In genomic region chr20:24990810-24991252, GRCh38 we compare ENCODE assay signal across 9 cellular contexts. TPM values are rescaled to one million over a fixed set of nuclear protein-coding genes. Genes with fewer than 3 reads are reported as not detected.
DNase-seq lines count a peak whose midpoint lies in the region; ATAC-seq, FAIRE-seq and TF ChIP-seq lines count a peak whose summit lies in the region.
"Had no signal": no experiment of that assay in that cellular context is flagged by ENCODE, and none has a peak within 500 bp of the region (broad histone marks: within the 10 kb centered on the region; RNA-seq: fewer than 3 reads in every experiment).

No MANE protein-coding gene starts in this region.

- no peak for TF ChIP-seq RAD21 in HepG2 (CRISPR knock-in tag; IDR thresholded peaks at IDR 0.05)

- H3K27me3 ChIP-seq in HepG2 (ENCODE audit: control insufficient read depth in 1 of 2, insufficient read depth in 2 of 2, low read length in 2 of 2), result no peaks in the 10 kb centered on the region; a peak in 1 of 5 replicates
- H3K27me3 ChIP-seq in effector memory CD4-positive, alpha-beta T cell (replicated peaks; ENCODE audit: control insufficient read depth, insufficient read depth, low read length, poor library complexity, severe bottlenecking), result no peaks in the 10 kb centered on the region
- no peaks in the 10 kb centered on the region for H3K27me3 ChIP-seq in ovary

- H3K4me3 Mint-ChIP-seq in stimulated activated naive CD8-positive, alpha-beta T cell treated with anti-CD3 and anti-CD28 coated beads, Interleukin-15, Interleukin-2, amounts not matched to agents 100 ng/mL and 50 ng/mL, for 24 hours, result peak overlapping the region; percentile 97
- peak overlapping the region; percentile 98 for H3K4me3 Mint-ChIP-seq in activated CD8-positive, alpha-beta memory T cell treated with anti-CD3 and anti-CD28 coated beads, Interleukin-2, amount 10 ng/mL, durations not matched to agents 7 days and 5 days

- no peak for FAIRE-seq in HepG2 (lab: Jason Lieb, UNC)

- no peak for TF ChIP-seq EP300 in HepG2 (IDR thresholded peaks at IDR 0.05; ENCODE audit: low read depth in 2 of 2, low read length in 2 of 2)
- no peak for TF ChIP-seq EP300 in HepG2 (CRISPR knock-in tag; IDR thresholded peaks at IDR 0.05; ENCODE audit: borderline replicate concordance)
- TF ChIP-seq EP300 in ovary (IDR thresholded peaks at IDR 0.05), result no peak

- no peak for ATAC-seq in stimulated activated naive CD8-positive, alpha-beta T cell treated with anti-CD3 and anti-CD28 coated beads, Interleukin-15, Interleukin-2, amounts not matched to agents 100 U/mL and 50 U/mL, for 24 hours
- ATAC-seq in activated CD8-positive, alpha-beta memory T cell treated with anti-CD3 and anti-CD28 coated beads, Interleukin-2, amount 10 ng/mL, durations not matched to agents 7 days and 5 days, result no peak
- ATAC-seq in HepG2 (no peak), HG03175 (IDR thresholded peaks at IDR 0.05; ENCODE audit: unreplicated experiment) (no peak)

- 46% methylated on average over 2 of the region's 2 CpGs for WGBS in HepG2 (ENCODE audit: low lambda C conversion rate)
- WGBS in ovary, 3 donors, result 91 to 100% (median 94%) methylated on average over 2 of the region's 2 CpGs

- in situ Hi-C loops in HepG2 (cut with HindIII; ENCODE audit: extremely low pct_ligation_motif_present, low pct_unique_long_range_greater_than_20kb), result loop anchor here (5.0 to 10.0 kb wide), 2 partner anchors 206 to 304 kb away; partner anchors contain the start of gene ENTPD6

- no peaks in the 10 kb centered on the region for H3K27me3 Mint-ChIP-seq in stimulated activated naive CD8-positive, alpha-beta T cell treated with anti-CD3 and anti-CD28 coated beads, Interleukin-15, Interleukin-2, amounts not matched to agents 100 ng/mL and 50 ng/mL, for 24 hours
- H3K27me3 Mint-ChIP-seq in activated CD8-positive, alpha-beta memory T cell treated with anti-CD3 and anti-CD28 coated beads, Interleukin-2, amount 10 ng/mL, durations not matched to agents 7 days and 5 days, result no peaks in the 10 kb centered on the region

- TF ChIP-seq POLR2A in HepG2 (IDR thresholded peaks at IDR 0.05; ENCODE audit: insufficient read depth in 1 of 2, low read depth in 2 of 2, low read length in 2 of 2) (no peak), ovary (IDR thresholded peaks at IDR 0.05) (no peak)

- peaks cover 4% of the 10 kb centered on the region; the same call in 1 of the 2 replicates for H4K20me1 ChIP-seq in HepG2 (ENCODE audit: insufficient read depth, low read length)

- peak overlapping the region; percentile 75 to 88 (median 85) for H3K4me3 ChIP-seq in HepG2 (replicated peaks in 1 of 3; ENCODE audit: insufficient read depth in 1 of 3, low read depth in 2 of 3, low read length in 3 of 3)
- H3K4me3 ChIP-seq in effector memory CD4-positive, alpha-beta T cell (ENCODE audit: insufficient read depth, low read depth, low read length, poor library complexity, severe bottlenecking), result no peak overlapping the region
- H3K4me3 ChIP-seq in ovary, result no peak overlapping the region

- BruUV-seq in HepG2 (replicated peaks; lab: Mats Ljungman, UMichigan), result no TSS peak

- no peak overlapping the region for H2AFZ ChIP-seq in HepG2 (ENCODE audit: low read length)

- H3K27ac Mint-ChIP-seq in stimulated activated naive CD8-positive, alpha-beta T cell treated with anti-CD3 and anti-CD28 coated beads, Interleukin-15, Interleukin-2, amounts not matched to agents 100 ng/mL and 50 ng/mL, for 24 hours, result peak overlapping the region; percentile 93
- H3K27ac Mint-ChIP-seq in activated CD8-positive, alpha-beta memory T cell treated with anti-CD3 and anti-CD28 coated beads, Interleukin-2, amount 10 ng/mL, durations not matched to agents 7 days and 5 days, result peak overlapping the region; percentile 93

- intact Hi-C loops in HepG2 (cut with micrococcal nuclease; ENCODE audit: unreplicated experiment), result loop anchor here (5.0 to 10.0 kb wide), 2 partner anchors 301 to 404 kb away; partner anchors contain the start of gene ABHD12
- intact Hi-C loops in ovary (cut with DNase I), result loop anchor here in 3 of 4 donors (10.0 kb wide), 3 partner anchors 204 to 414 kb away; partner anchors contain the start of genes ENTPD6 (in 1 of the 3) and GINS1 (in 1 of the 3)

- H3K4me2 ChIP-seq in HepG2 (ENCODE audit: low read depth, low read length), result peak overlapping the region; percentile 97

- peak overlapping the region; percentile 4 for H3K27ac ChIP-seq in HepG2 (ENCODE audit: extremely low read length, insufficient read depth, low read length)
- no peak overlapping the region for H3K27ac ChIP-seq in effector memory CD4-positive, alpha-beta T cell (ENCODE audit: insufficient read depth, low read length, poor library complexity, severe bottlenecking)
- no peak overlapping the region for H3K27ac ChIP-seq in ovary

- CTCF ChIA-PET in activated CD8-positive, alpha-beta memory T cell treated with anti-CD3 and anti-CD28 coated beads, Interleukin-2, amount 10 ng/mL, durations not matched to agents 7 days and 5 days (lab: Charles Lee), result no interaction called here
- CTCF ChIA-PET in HepG2 (lab: Yijun Ruan, JAX; ENCODE audit: low intra/inter-chr PET ratio, low total read pairs), result no interaction called here

- POLR2A ChIA-PET in HepG2 (lab: Yijun Ruan, JAX), result no interaction called here

- no peak for DNase-seq in stimulated activated naive CD8-positive, alpha-beta T cell treated with anti-CD3 and anti-CD28 coated beads, Interleukin-15, Interleukin-2, amounts not matched to agents 100 U/mL and 50 U/mL, for 24 hours
- peak; percentile 40 for DNase-seq in activated CD8-positive, alpha-beta memory T cell treated with anti-CD3 and anti-CD28 coated beads, Interleukin-2, amount 10 ng/mL, durations not matched to agents 7 days and 5 days
- DNase-seq in HepG2 (ENCODE audit: low spot score) (no peak), NCI-H128 (lab: John Stamatoyannopoulos, UW; ENCODE audit: unreplicated experiment) (no peak), ovary (no peak)
- no peak for DNase-seq in effector memory CD4-positive, alpha-beta T cell

- H3K4me1 Mint-ChIP-seq in stimulated activated naive CD8-positive, alpha-beta T cell treated with anti-CD3 and anti-CD28 coated beads, Interleukin-15, Interleukin-2, amounts not matched to agents 100 ng/mL and 50 ng/mL, for 24 hours (ENCODE audit: low read depth), result peaks cover 86% of the 10 kb centered on the region
- H3K4me1 Mint-ChIP-seq in activated CD8-positive, alpha-beta memory T cell treated with anti-CD3 and anti-CD28 coated beads, Interleukin-2, amount 10 ng/mL, durations not matched to agents 7 days and 5 days, result peaks cover 65% of the 10 kb centered on the region

- no peaks in the 10 kb centered on the region for H3K36me3 ChIP-seq in HepG2 (replicated peaks in 1 of 2; ENCODE audit: control insufficient read depth in 1 of 2, insufficient read depth in 2 of 2, low read length in 2 of 2)
- H3K36me3 ChIP-seq in effector memory CD4-positive, alpha-beta T cell (ENCODE audit: control insufficient read depth, insufficient read depth, low read length), result no peaks in the 10 kb centered on the region
- H3K36me3 ChIP-seq in ovary, result no peaks in the 10 kb centered on the region

- peaks cover 21% of the 10 kb centered on the region for H3K36me3 Mint-ChIP-seq in stimulated activated naive CD8-positive, alpha-beta T cell treated with anti-CD3 and anti-CD28 coated beads, Interleukin-15, Interleukin-2, amounts not matched to agents 100 ng/mL and 50 ng/mL, for 24 hours (ENCODE audit: low read depth)
- H3K36me3 Mint-ChIP-seq in activated CD8-positive, alpha-beta memory T cell treated with anti-CD3 and anti-CD28 coated beads, Interleukin-2, amount 10 ng/mL, durations not matched to agents 7 days and 5 days, result peaks cover 24% of the 10 kb centered on the region

- H3K9me3 Mint-ChIP-seq in stimulated activated naive CD8-positive, alpha-beta T cell treated with anti-CD3 and anti-CD28 coated beads, Interleukin-15, Interleukin-2, amounts not matched to agents 100 ng/mL and 50 ng/mL, for 24 hours, result no peaks in the 10 kb centered on the region
- no peaks in the 10 kb centered on the region for H3K9me3 Mint-ChIP-seq in activated CD8-positive, alpha-beta memory T cell treated with anti-CD3 and anti-CD28 coated beads, Interleukin-2, amount 10 ng/mL, durations not matched to agents 7 days and 5 days (ENCODE audit: low read depth)

- H3K4me1 ChIP-seq in HepG2 (ENCODE audit: insufficient read depth, low read length) (peaks cover 86% of the 10 kb centered on the region), ovary (ENCODE audit: insufficient read depth) (peaks cover 3% of the 10 kb centered on the region)
- peaks cover 16% of the 10 kb centered on the region for H3K4me1 ChIP-seq in effector memory CD4-positive, alpha-beta T cell (ENCODE audit: control insufficient read depth, insufficient read depth, low read length, poor library complexity, severe bottlenecking)

- H3K9me3 ChIP-seq in HepG2 (ENCODE audit: low read length) (no peaks in the 10 kb centered on the region), ovary (no peaks in the 10 kb centered on the region)
- H3K9me3 ChIP-seq in effector memory CD4-positive, alpha-beta T cell (ENCODE audit: control insufficient read depth, low read length), result no peaks in the 10 kb centered on the region

- peaks cover 65% of the 10 kb centered on the region for H3K79me2 ChIP-seq in HepG2 (ENCODE audit: insufficient read depth, low read length)

- no peak for TF ChIP-seq CTCF in HepG2 (CRISPR knock-in tag; IDR thresholded peaks at IDR 0.05)
- no peak for TF ChIP-seq CTCF in ovary (IDR thresholded peaks at IDR 0.05)

- H3K9ac ChIP-seq in HepG2 (ENCODE audit: insufficient read depth, low read depth, low read length), result peak overlapping the region; percentile 78

RNA-seq across cellular contexts. Expression of gene APMAP, which starts 1.7 kb away (rescaled TPM):
- total RNA-seq in activated CD8-positive, alpha-beta memory T cell treated with anti-CD3 and anti-CD28 coated beads, Interleukin-2, amount 10 ng/mL, durations not matched to agents 7 days and 5 days, result 10 to 100 TPM; 47.5 to 56.0 TPM
- total RNA-seq in HepG2 (2016; rRNA removed; fragmentation: Illumina TruSeq; extraction: Trizol), result 96.9 and 214 TPM in 2 replicates
- total RNA-seq in HepG2 (2016; cell fraction: cytosol; rRNA removed; fragmentation: Illumina TruSeq; extraction: Trizol; ENCODE audit: low read depth), result 20.1 and 22.7 TPM in 2 replicates
- total RNA-seq in HepG2 (2016; cell fraction: insoluble cytoplasmic fraction; rRNA removed; fragmentation: Illumina TruSeq; extraction: Trizol), result 98.2 and 226 TPM in 2 replicates
- 41.7 and 44.7 TPM in 2 replicates for total RNA-seq in HepG2 (2016; cell fraction: membrane; rRNA removed; fragmentation: Illumina TruSeq; extraction: Trizol)
- 175 and 197 TPM in 2 replicates for total RNA-seq in HepG2 (2016; cell fraction: nucleus; rRNA removed; fragmentation: Illumina TruSeq; extraction: Trizol)
- polyA plus RNA-seq in HepG2 (2011; rRNA removed), result 168 and 177 TPM in 2 replicates
- polyA plus RNA-seq in HepG2 (2011; cell fraction: cytosol; rRNA removed), result 161 and 178 TPM in 2 replicates
- polyA plus RNA-seq in HepG2 (2011; cell fraction: nucleus; rRNA removed), result 60.9 and 87.7 TPM in 2 replicates
- 152 and 183 TPM in 2 replicates for polyA plus RNA-seq in HepG2 (2012)
- polyA plus RNA-seq in HepG2 (2016; cell fraction: cytosol; fragmentation: Illumina TruSeq; extraction: Trizol; ENCODE audit: low read depth), result 19.3 and 19.6 TPM in 2 replicates
- 91.9 and 93.0 TPM in 2 replicates for polyA plus RNA-seq in HepG2 (2016; cell fraction: insoluble cytoplasmic fraction; fragmentation: Illumina TruSeq; extraction: Trizol; ENCODE audit: low read depth)
- 31.8 and 32.4 TPM in 2 replicates for polyA plus RNA-seq in HepG2 (2016; cell fraction: membrane; fragmentation: Illumina TruSeq; extraction: Trizol; ENCODE audit: low read depth)
- 261 and 268 TPM in 2 replicates for polyA plus RNA-seq in HepG2 (2016; cell fraction: nucleus; fragmentation: Illumina TruSeq; extraction: Trizol; ENCODE audit: insufficient read depth, low read depth)
- 27.2 and 96.2 TPM in 2 replicates for polyA minus RNA-seq in HepG2 (2011; rRNA and poly(A)+ RNA removed; ENCODE audit: low replicate concordance)
- polyA minus RNA-seq in HepG2 (2011; cell fraction: cytosol; rRNA and poly(A)+ RNA removed), result 41.4 and 51.0 TPM in 2 replicates
- polyA minus RNA-seq in HepG2 (2011; cell fraction: nucleus; rRNA and poly(A)+ RNA removed), result 33.6 and 47.4 TPM in 2 replicates
- total RNA-seq in ovary, result 10 to 100 TPM; 23.5 to 59.0 (median 45.3) TPM
- polyA plus RNA-seq in ovary, result 100 to 1,000 TPM in 1 of 2 donors, 10 to 100 TPM in 1; 46.0 to 103 TPM

RNA-seq across cellular contexts. Expression of gene CST7, which starts 41.8 kb away (rescaled TPM):
- total RNA-seq in activated CD8-positive, alpha-beta memory T cell treated with anti-CD3 and anti-CD28 coated beads, Interleukin-2, amount 10 ng/mL, durations not matched to agents 7 days and 5 days, result 100 to 1,000 TPM; 177 to 202 TPM
- total RNA-seq in HepG2 (2016; rRNA removed; fragmentation: Illumina TruSeq; extraction: Trizol) (not detected in 2 replicates), ovary (1 to 10 TPM in 3 of 7 donors, under 1 TPM in 3, not detected in 1; 0.48 to 1.2 (median 0.90) TPM)
- total RNA-seq in HepG2 (2016; cell fraction: cytosol; rRNA removed; fragmentation: Illumina TruSeq; extraction: Trizol; ENCODE audit: low read depth), result not detected in 2 replicates
- not detected in 2 replicates for total RNA-seq in HepG2 (2016; cell fraction: insoluble cytoplasmic fraction; rRNA removed; fragmentation: Illumina TruSeq; extraction: Trizol)
- total RNA-seq in HepG2 (2016; cell fraction: membrane; rRNA removed; fragmentation: Illumina TruSeq; extraction: Trizol), result not detected in 2 replicates
- not detected in 2 replicates for total RNA-seq in HepG2 (2016; cell fraction: nucleus; rRNA removed; fragmentation: Illumina TruSeq; extraction: Trizol)
- polyA plus RNA-seq in HepG2 (2011; rRNA removed) (not detected in 2 replicates), ovary (1 to 10 TPM; 1.1 to 5.9 TPM)
- polyA plus RNA-seq in HepG2 (2011; cell fraction: cytosol; rRNA removed), result not detected in 2 replicates
- polyA plus RNA-seq in HepG2 (2011; cell fraction: nucleus; rRNA removed), result not detected in 2 replicates
- polyA plus RNA-seq in HepG2 (2012), result not detected in 2 replicates
- not detected in 2 replicates for polyA plus RNA-seq in HepG2 (2016; cell fraction: cytosol; fragmentation: Illumina TruSeq; extraction: Trizol; ENCODE audit: low read depth)
- polyA plus RNA-seq in HepG2 (2016; cell fraction: insoluble cytoplasmic fraction; fragmentation: Illumina TruSeq; extraction: Trizol; ENCODE audit: low read depth), result not detected in 2 replicates
- polyA plus RNA-seq in HepG2 (2016; cell fraction: membrane; fragmentation: Illumina TruSeq; extraction: Trizol; ENCODE audit: low read depth), result not detected in 2 replicates
- polyA plus RNA-seq in HepG2 (2016; cell fraction: nucleus; fragmentation: Illumina TruSeq; extraction: Trizol; ENCODE audit: insufficient read depth, low read depth), result not detected in 2 replicates
- not detected in 2 replicates for polyA minus RNA-seq in HepG2 (2011; rRNA and poly(A)+ RNA removed; ENCODE audit: low replicate concordance)
- polyA minus RNA-seq in HepG2 (2011; cell fraction: cytosol; rRNA and poly(A)+ RNA removed), result not detected in 2 replicates
- polyA minus RNA-seq in HepG2 (2011; cell fraction: nucleus; rRNA and poly(A)+ RNA removed), result not detected in 2 replicates
- total RNA-seq: fibroblast of villous mesenchyme had no signal

Comparison
In these comparisons a context has a peak if more than half of its experiments do, and no peak if none do; other contexts are left out.
1. H3K4me3 ChIP-seq: peak in HepG2 (3 of 3); none in effector memory CD4-positive, alpha-beta T cell (single experiment) and ovary (single experiment).
2. RNA of gene CST7, which starts 41.8 kb away (total RNA-seq): 177 to 202 TPM in activated CD8-positive, alpha-beta memory T cell treated with anti-CD3 and anti-CD28 coated beads, Interleukin-2, amount 10 ng/mL, durations not matched to agents 7 days and 5 days; 0.48 to 1.2 TPM in ovary and not detected in HepG2; every median in the first group is over 10 times any median in the second.